ENCODE assay signal across 8 cellular contexts in genomic region chr11:120168960-120169681, GRCh38. TPM values are rescaled to one million over a fixed set of nuclear protein-coding genes. Genes with fewer than 3 reads are reported as not detected.
A peak's percentile ranks its signal among the peaks of the same experiment; 100 is the strongest.
DNase-seq lines count a peak whose midpoint lies in the region; ATAC-seq and TF ChIP-seq lines count a peak whose summit lies in the region.

No MANE protein-coding gene starts in this region.

- H3K27ac ChIP-seq in coronary artery, result peak overlapping the region in 1 of 2 donors; percentile 9

- peak; percentile 46 for DNase-seq in NCI-H128 (lab: John Stamatoyannopoulos, UW; ENCODE audit: unreplicated experiment)
- peak; percentile 21 for DNase-seq in activated CD4-positive, alpha-beta T cell treated with anti-CD3 and anti-CD28 coated beads for 4 hours
- peak; percentile 77 for DNase-seq in coronary artery (ENCODE audit: low spot score)
- DNase-seq in left lobe of liver (ENCODE audit: low spot score), result peak; percentile 72
- peak; percentile 51 for DNase-seq in stimulated activated CD4-positive, alpha-beta T cell treated with anti-CD3 and anti-CD28 coated beads, Interleukin-1b, Interleukin-23, amount 100 ng/mL, for 48 hours
- DNase-seq in NCI-H1694 (lab: John Stamatoyannopoulos, UW), result no peak
- no peak for DNase-seq in AML-193 (lab: John Stamatoyannopoulos, UW)

- ATAC-seq in left lobe of liver, result peak; percentile 90

- peak overlapping the region; percentile 71 for H3K4me3 ChIP-seq in coronary artery

- peak; percentile 90 for TF ChIP-seq CTCF in GM12874 (IDR thresholded peaks at IDR 0.05; ENCODE audit: insufficient read depth, low read depth, low read length)
- peak; percentile 99 for TF ChIP-seq CTCF in coronary artery (IDR thresholded peaks at IDR 0.05)

RNA-seq across cellular contexts. Expression of gene TRIM29, which starts 31.2 kb away (rescaled TPM):
- 2.3 TPM for total RNA-seq in left lobe of liver

RNA-seq across cellular contexts. Expression of gene OAF, which starts 41.7 kb away (rescaled TPM):
- 345 TPM for total RNA-seq in left lobe of liver

Comparison
In these comparisons a context has a peak if more than half of its experiments do, and no peak if none do; other contexts are left out.
1. DNase-seq: peak in NCI-H128 (single experiment), activated CD4-positive, alpha-beta T cell treated with anti-CD3 and anti-CD28 coated beads for 4 hours (2 of 2), coronary artery (single experiment), left lobe of liver (single experiment) and stimulated activated CD4-positive, alpha-beta T cell treated with anti-CD3 and anti-CD28 coated beads, Interleukin-1b, Interleukin-23, amount 100 ng/mL, for 48 hours (single experiment); none in NCI-H1694 (single experiment) and AML-193 (0 of 2).